In the genomic region with DNA sequence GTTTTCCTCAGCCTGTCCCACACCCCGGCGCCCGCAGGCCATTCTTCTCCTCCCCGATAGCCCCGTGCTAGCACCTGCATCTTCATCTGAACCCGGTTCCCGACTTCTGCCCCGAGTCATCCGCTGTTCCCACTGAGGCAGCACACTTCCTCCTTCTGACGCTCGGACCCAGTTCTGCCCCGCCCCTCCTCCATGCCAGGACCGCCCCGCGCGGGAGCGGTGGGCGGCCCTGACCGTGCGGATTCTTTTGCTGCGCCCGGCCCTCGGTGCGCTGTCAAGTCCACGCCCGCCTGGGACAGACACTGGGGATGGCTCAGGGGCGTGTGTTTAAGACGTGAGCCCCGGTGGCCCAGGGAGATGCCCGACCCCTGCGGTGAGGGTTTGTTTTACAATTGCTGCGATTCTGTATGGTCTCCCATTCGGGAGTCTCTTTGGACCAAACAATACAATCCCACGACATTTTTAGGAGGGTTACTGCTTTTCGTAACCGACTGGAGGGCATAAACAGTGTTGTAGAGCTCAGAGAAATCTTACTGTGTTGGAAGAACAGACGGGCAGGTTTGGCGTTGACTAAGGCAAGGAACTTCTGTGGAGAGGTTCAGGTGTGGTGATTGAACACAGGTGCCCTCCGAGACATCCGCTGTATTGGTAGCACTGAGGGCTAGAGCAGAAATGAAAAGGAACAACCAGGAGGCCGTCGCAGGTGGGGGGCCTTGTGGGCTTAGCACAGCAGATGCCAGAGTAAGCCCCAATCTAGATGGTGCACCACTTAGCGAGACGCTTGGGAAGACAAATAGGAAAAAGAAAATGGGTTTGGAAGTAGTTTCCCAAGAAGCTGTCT, we compare ENCODE assay signal across 1 cellular context.
TF ChIP-seq lines count a peak whose summit lies in the region.

No MANE protein-coding gene starts in this region.

TF ChIP-seq in SK-N-SH, 30 proteins besides CTCF, POLR2A, EP300 and RAD21 (continued from another document):
- TF ChIP-seq, protein P1, sequence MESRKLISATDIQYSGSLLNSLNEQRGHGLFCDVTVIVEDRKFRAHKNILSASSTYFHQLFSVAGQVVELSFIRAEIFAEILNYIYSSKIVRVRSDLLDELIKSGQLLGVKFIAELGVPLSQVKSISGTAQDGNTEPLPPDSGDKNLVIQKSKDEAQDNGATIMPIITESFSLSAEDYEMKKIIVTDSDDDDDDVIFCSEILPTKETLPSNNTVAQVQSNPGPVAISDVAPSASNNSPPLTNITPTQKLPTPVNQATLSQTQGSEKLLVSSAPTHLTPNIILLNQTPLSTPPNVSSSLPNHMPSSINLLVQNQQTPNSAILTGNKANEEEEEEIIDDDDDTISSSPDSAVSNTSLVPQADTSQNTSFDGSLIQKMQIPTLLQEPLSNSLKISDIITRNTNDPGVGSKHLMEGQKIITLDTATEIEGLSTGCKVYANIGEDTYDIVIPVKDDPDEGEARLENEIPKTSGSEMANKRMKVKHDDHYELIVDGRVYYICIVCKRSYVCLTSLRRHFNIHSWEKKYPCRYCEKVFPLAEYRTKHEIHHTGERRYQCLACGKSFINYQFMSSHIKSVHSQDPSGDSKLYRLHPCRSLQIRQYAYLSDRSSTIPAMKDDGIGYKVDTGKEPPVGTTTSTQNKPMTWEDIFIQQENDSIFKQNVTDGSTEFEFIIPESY (IDR thresholded peaks at IDR 0.05; ENCODE audit: borderline replicate concordance, low read depth) = no peak
- TF ChIP-seq MXI1 (IDR thresholded peaks at IDR 0.05; ENCODE audit: low read depth, low read length) = peak; percentile 99
- TF ChIP-seq POLR2AphosphoS5 (IDR thresholded peaks at IDR 0.05; ENCODE audit: low read depth, low read length) = peak; percentile 80
TF ChIP-seq in SK-N-SH: peak in this region for 8.
